ENCODE assay signal across 8 cellular contexts in genomic region chr2:27356056-27356381, GRCh38. TPM values are rescaled to one million over a fixed set of nuclear protein-coding genes. Genes with fewer than 3 reads are reported as not detected.
DNase-seq lines count a peak whose midpoint lies in the region; ATAC-seq and TF ChIP-seq lines count a peak whose summit lies in the region.

No MANE protein-coding gene starts in this region.

- no peaks in the 10 kb centered on the region for H3K9me3 ChIP-seq in transverse colon

- peaks cover 14 to 49% (median 35%) of the 10 kb centered on the region in 4 donors for H3K4me1 ChIP-seq in transverse colon

- intact Hi-C loops in transverse colon (cut with DNase I; ENCODE audit: low total_unique reads): no loop called here

- WGBS in transverse colon (ENCODE audit: low coverage in 1 of 2), 2 donors: 0% methylated on average over 3 to 12 of the region's 12 CpGs

- no peaks in the 10 kb centered on the region for H3K36me3 ChIP-seq in transverse colon

- no peak for TF ChIP-seq EP300 in transverse colon (IDR thresholded peaks at IDR 0.05; ENCODE audit: low read depth)

- in situ Hi-C loops in transverse colon (cut with MboI; ENCODE audit: low pct_ligation_motif_present in 1 of 4, low pct_unique_long_range_greater_than_20kb in 1 of 4, low sequenced_read_pairs in 3 of 4): no loop called here

- H3K27ac ChIP-seq in transverse colon: peak overlapping the region; percentile 89 to 96 (median 90)

- no peak for TF ChIP-seq CTCF in transverse colon (IDR thresholded peaks at IDR 0.05)

- TF ChIP-seq POLR2A in transverse colon (IDR thresholded peaks at IDR 0.05): no peak

- H3K27me3 ChIP-seq in transverse colon: no peaks in the 10 kb centered on the region

- DNase-seq in EH (ENCODE audit: low read depth) (peak; percentile 74), SIG-M5 (lab: John Stamatoyannopoulos, UW) (peak; percentile 44), dermis blood vessel endothelial cell (peak; percentile 78), lung microvascular endothelial cell (ENCODE audit: low read depth in 2 of 2) (peak; percentile 68 to 74), transverse colon (peak; percentile 75), 8988T (no peak)

- ATAC-seq in GM19455 (IDR thresholded peaks at IDR 0.05; ENCODE audit: unreplicated experiment) (peak; percentile 33), HG03521 (IDR thresholded peaks at IDR 0.05; ENCODE audit: unreplicated experiment) (peak; percentile 26)

- H3K4me3 ChIP-seq in transverse colon: peak overlapping the region; percentile 58 to 85 (median 76)

RNA-seq across cellular contexts. Expression of gene GTF3C2, which starts 0.5 kb away (rescaled TPM):
- total RNA-seq in dermis blood vessel endothelial cell (26.7 and 37.4 TPM in 2 replicates), lung microvascular endothelial cell (18.7 and 20.4 TPM in 2 replicates), transverse colon (10 to 100 TPM; 55.7 to 79.2 (median 63.6) TPM)

RNA-seq across cellular contexts. Expression of gene EIF2B4, which starts 14.1 kb away (rescaled TPM):
- total RNA-seq in dermis blood vessel endothelial cell (27.1 and 29.3 TPM in 2 replicates), lung microvascular endothelial cell (21.4 and 23.0 TPM in 2 replicates), transverse colon (10 to 100 TPM; 12.0 to 36.7 (median 27.5) TPM)

RNA-seq across cellular contexts. Expression of gene SNX17, which starts 14.4 kb away (rescaled TPM):
- total RNA-seq in dermis blood vessel endothelial cell (143 and 158 TPM in 2 replicates), lung microvascular endothelial cell (97.9 and 106 TPM in 2 replicates), transverse colon (10 to 100 TPM; 59.8 to 99.3 (median 73.9) TPM)

RNA-seq across cellular contexts. Expression of gene ZNF513, which starts 24.5 kb away (rescaled TPM):
- total RNA-seq in dermis blood vessel endothelial cell: 8.0 and 9.3 TPM in 2 replicates
- total RNA-seq in lung microvascular endothelial cell: 4.8 and 7.1 TPM in 2 replicates
- 10 to 100 TPM; 24.0 to 41.0 (median 32.6) TPM for total RNA-seq in transverse colon

RNA-seq across cellular contexts. Expression of gene MPV17, which starts 33.1 kb away (rescaled TPM):
- total RNA-seq in dermis blood vessel endothelial cell (48.6 and 64.3 TPM in 2 replicates), lung microvascular endothelial cell (32.7 and 34.2 TPM in 2 replicates), transverse colon (10 to 100 TPM; 34.4 to 53.8 (median 38.3) TPM)
